27 cellular contexts compared by ENCODE assay signal in genomic region chr15:89631902-89632264, GRCh38. TPM values are rescaled to one million over a fixed set of nuclear protein-coding genes. Genes with fewer than 3 reads are reported as not detected.
DNase-seq lines count a peak whose midpoint lies in the region; ATAC-seq and TF ChIP-seq lines count a peak whose summit lies in the region.
"Had no signal": no experiment of that assay in that cellular context is flagged by ENCODE, and none has a peak within 500 bp of the region (broad histone marks: within the 10 kb centered on the region; RNA-seq: fewer than 3 reads in every experiment).

No MANE protein-coding gene starts in this region.

- no peak overlapping the region for H3K27ac Mint-ChIP-seq in stimulated activated effector memory CD8-positive, alpha-beta T cell treated with anti-CD3 and anti-CD28 coated beads, Interleukin-12 subunit alpha, Interleukin-12 subunit beta, amount 100 ng/mL, for 72 hours
- H3K27ac Mint-ChIP-seq: activated CD8-positive, alpha-beta T cell treated with anti-CD3 and anti-CD28 coated beads for 36 hours; B cell; HFFc6; type B pancreatic cell had no signal

- ATAC-seq in PC-3 = peak; percentile 18; the same call in 1 of the 2 replicates
- ATAC-seq in esophagus mucosa = peak; percentile 19
- peak; percentile 14 for ATAC-seq in stimulated activated effector memory CD8-positive, alpha-beta T cell treated with anti-CD3 and anti-CD28 coated beads, Interleukin-12 subunit alpha, Interleukin-12 subunit beta, amount 100 ng/mL, for 72 hours
- ATAC-seq in HG03432 (IDR thresholded peaks at IDR 0.05; ENCODE audit: unreplicated experiment) = no peak
- ATAC-seq: activated CD8-positive, alpha-beta T cell treated with anti-CD3 and anti-CD28 coated beads for 36 hours; naive thymus-derived CD4-positive, alpha-beta T cell had no signal

- peaks cover 16% of the 10 kb centered on the region for H3K36me3 Mint-ChIP-seq in stimulated activated effector memory CD8-positive, alpha-beta T cell treated with anti-CD3 and anti-CD28 coated beads, Interleukin-12 subunit alpha, Interleukin-12 subunit beta, amount 100 ng/mL, for 72 hours

- no peaks in the 10 kb centered on the region for H3K4me1 Mint-ChIP-seq in stimulated activated effector memory CD8-positive, alpha-beta T cell treated with anti-CD3 and anti-CD28 coated beads, Interleukin-12 subunit alpha, Interleukin-12 subunit beta, amount 100 ng/mL, for 72 hours
- H3K4me1 Mint-ChIP-seq: B cell; naive thymus-derived CD4-positive, alpha-beta T cell had no signal

- BruUV-seq in PC-3 (replicated peaks; lab: Mats Ljungman, UMichigan) = no TSS peak

- no peaks in the 10 kb centered on the region for H3K79me2 ChIP-seq in PC-3 (ENCODE audit: low read length)

- no peaks in the 10 kb centered on the region for H3F3A ChIP-seq in PC-3 (ENCODE audit: low read length, unreplicated experiment)

- CTCF ChIA-PET in PC-3 (lab: Charles Lee) = no interaction called here

- no peak overlapping the region for H3K4me2 ChIP-seq in PC-3 (ENCODE audit: low read length)

- H3K9ac ChIP-seq in PC-3 (ENCODE audit: low read length) = no peak overlapping the region

- H3K4me1 ChIP-seq in right atrium auricular region = no peaks in the 10 kb centered on the region
- H3K4me1 ChIP-seq in PC-3 (ENCODE audit: insufficient read depth, low read length) = no peaks in the 10 kb centered on the region

- TF ChIP-seq CTCF in right atrium auricular region (IDR thresholded peaks at IDR 0.05) = no peak
- no peak for TF ChIP-seq CTCF in PC-3 (conservative IDR thresholded peaks at IDR 0.05; ENCODE audit: low read depth, low read length)

- no peaks in the 10 kb centered on the region for H3K9me2 ChIP-seq in PC-3 (replicated peaks; ENCODE audit: low read length)

- H3K4me3 ChIP-seq in right atrium auricular region (no peak overlapping the region), PC-3 (ENCODE audit: low read length) (no peak overlapping the region)

- POLR2A ChIA-PET in PC-3 (lab: Charles Lee; ENCODE audit: unreplicated experiment) = no interaction called here

- intact Hi-C loops in cardiac septum (cut with DNase I) = no loop called here
- intact Hi-C loops in PC-3 (cut with micrococcal nuclease) = no loop called here

- H3K4me3 Mint-ChIP-seq in stimulated activated effector memory CD8-positive, alpha-beta T cell treated with anti-CD3 and anti-CD28 coated beads, Interleukin-12 subunit alpha, Interleukin-12 subunit beta, amount 100 ng/mL, for 72 hours = no peak overlapping the region
- H3K4me3 Mint-ChIP-seq: activated CD8-positive, alpha-beta T cell treated with anti-CD3 and anti-CD28 coated beads for 36 hours; B cell; HFFc6; type B pancreatic cell had no signal

- DNase-seq in right atrium auricular region (ENCODE audit: low spot score) = peak; percentile 43
- no peak for DNase-seq in cardiac septum (ENCODE audit: low spot score)
- no peak for DNase-seq in PC-3
- DNase-seq in stimulated activated effector memory CD8-positive, alpha-beta T cell treated with anti-CD3 and anti-CD28 coated beads, Interleukin-12 subunit alpha, Interleukin-12 subunit beta, amount 100 ng/mL, for 72 hours (ENCODE audit: low spot score in 2 of 2) = peak in 1 of 2 donors; percentile 40
- DNase-seq in stimulated activated naive CD4-positive, alpha-beta T cell treated with Interleukin-2 at 50 U/mL for 16 hours (lab: John Stamatoyannopoulos, UW) = no peak
- no peak for DNase-seq in NCI-H2196 (lab: John Stamatoyannopoulos, UW; ENCODE audit: unreplicated experiment)
- DNase-seq: activated CD4-positive, CD25-positive, alpha-beta regulatory T cell treated with anti-CD3 and anti-CD28 coated beads, Interleukin-2, amount 50 U/mL, for 72 hours; activated CD8-positive, alpha-beta T cell treated with anti-CD3 and anti-CD28 coated beads for 36 hours; activated gamma-delta T cell treated with Interleukin-2 at 50 U/mL for 16 hours; activated T-cell treated with anti-CD3 and anti-CD28 coated beads, Interleukin-2, amount 50 U/mL, for 1 hour; cerebellar nuclear complex; HFFc6; midbrain; NCI-H1105 treated with DMSO at 0.1 percent for 48 hours; NCI-H2081; NCI-H226; NCI-H69; stimulated activated CD4-positive, alpha-beta T cell treated with anti-CD3 and anti-CD28 coated beads, Interleukin-2, amount 100 ng/mL, for 24 hours had no signal

- H3K27ac ChIP-seq in right atrium auricular region (no peak overlapping the region), PC-3 (ENCODE audit: low read length) (no peak overlapping the region)

- H3K9me3 ChIP-seq in right atrium auricular region = no peaks in the 10 kb centered on the region
- no peaks in the 10 kb centered on the region for H3K9me3 ChIP-seq in PC-3 (ENCODE audit: low read length)

- H3K27me3 ChIP-seq in right atrium auricular region = no peaks in the 10 kb centered on the region
- H3K27me3 ChIP-seq in PC-3 (ENCODE audit: low read length) = no peaks in the 10 kb centered on the region

- H3K36me3 ChIP-seq in right atrium auricular region (peaks cover 49% of the 10 kb centered on the region), PC-3 (ENCODE audit: low read depth, low read length) (peaks cover 47% of the 10 kb centered on the region)

- no peaks in the 10 kb centered on the region for H4K20me1 ChIP-seq in PC-3 (ENCODE audit: low read length)

- H3K9me3 Mint-ChIP-seq in stimulated activated effector memory CD8-positive, alpha-beta T cell treated with anti-CD3 and anti-CD28 coated beads, Interleukin-12 subunit alpha, Interleukin-12 subunit beta, amount 100 ng/mL, for 72 hours = no peaks in the 10 kb centered on the region
- H3K9me3 Mint-ChIP-seq: activated CD8-positive, alpha-beta T cell treated with anti-CD3 and anti-CD28 coated beads for 36 hours; type B pancreatic cell had no signal

- H2AFZ ChIP-seq in PC-3 (ENCODE audit: low read length) = no peak overlapping the region

RNA-seq across cellular contexts. Expression of gene KIF7, which starts 23.4 kb away (rescaled TPM):
- total RNA-seq in right atrium auricular region = 1 to 10 TPM; 2.9 to 7.6 TPM
- total RNA-seq in cardiac septum = 5.8 TPM
- 18.8 and 27.2 TPM in 2 replicates for total RNA-seq in PC-3 (2014; rRNA removed)
- total RNA-seq in esophagus mucosa = 0.60 TPM
- total RNA-seq: B cell had no signal

RNA-seq across cellular contexts. Expression of gene PLIN1, which starts 47.3 kb away (rescaled TPM):
- 10 to 100 TPM in 1 of 2 donors, 1 to 10 TPM in 1; 3.6 to 22.6 TPM for total RNA-seq in right atrium auricular region
- 3.9 TPM for total RNA-seq in cardiac septum
- total RNA-seq in PC-3 (2014; rRNA removed) = 1.0 and 1.3 TPM in 2 replicates
- 0.32 TPM for total RNA-seq in esophagus mucosa
- total RNA-seq: HFFc6; RPMI7951; SK-MEL-5; T-helper 1 cell treated with Interleukin-12 subunit alpha and Interleukin-12 subunit beta and Interleukin-4 antibody, amounts not matched to agents 30 ng/mL and 1 ng/mL, for 36 hours had no signal

RNA-seq across cellular contexts. Expression of gene TICRR, which starts 56.6 kb away (rescaled TPM):
- total RNA-seq in right atrium auricular region = not detected
- total RNA-seq in cardiac septum = 0.03 TPM
- total RNA-seq in PC-3 (2014; rRNA removed) = 14.3 and 18.4 TPM in 2 replicates
- total RNA-seq in esophagus mucosa = 17.0 TPM

RNA-seq across cellular contexts. Expression of gene PEX11A, which starts 58.7 kb away (rescaled TPM):
- total RNA-seq in right atrium auricular region (10 to 100 TPM; 11.6 to 14.8 TPM), cardiac septum (5.0 TPM), PC-3 (2014; rRNA removed) (7.8 and 9.7 TPM in 2 replicates), esophagus mucosa (3.5 TPM)

RNA-seq across cellular contexts. Expression of gene WDR93, which starts 58.7 kb away (rescaled TPM):
- total RNA-seq in right atrium auricular region (under 1 TPM in 1 of 2 donors, not detected in 1; 0.20 TPM), cardiac septum (not detected), PC-3 (2014; rRNA removed) (0.22 TPM in 1 of 2 replicates, not detected in the other), esophagus mucosa (not detected)
- total RNA-seq: activated CD8-positive, alpha-beta T cell treated with anti-CD3 and anti-CD28 coated beads for 36 hours; M059J; SK-MEL-5; T-helper 1 cell treated with Interleukin-12 subunit alpha and Interleukin-12 subunit beta and Interleukin-4 antibody, amounts not matched to agents 30 ng/mL and 1 ng/mL, for 36 hours had no signal

Comparison
In these comparisons a context has a peak if more than half of its experiments do, and no peak if none do; other contexts are left out.
1. RNA of gene TICRR, which starts 56.6 kb away (total RNA-seq): 17.0 TPM in esophagus mucosa (single experiment) and 14.3 to 18.4 TPM in PC-3; not detected in right atrium auricular region and 0.03 TPM in cardiac septum (single experiment); every median in the first group is over 10 times any median in the second.